Comparison of ENCODE assay signal across 31 cellular contexts in the genomic region with DNA sequence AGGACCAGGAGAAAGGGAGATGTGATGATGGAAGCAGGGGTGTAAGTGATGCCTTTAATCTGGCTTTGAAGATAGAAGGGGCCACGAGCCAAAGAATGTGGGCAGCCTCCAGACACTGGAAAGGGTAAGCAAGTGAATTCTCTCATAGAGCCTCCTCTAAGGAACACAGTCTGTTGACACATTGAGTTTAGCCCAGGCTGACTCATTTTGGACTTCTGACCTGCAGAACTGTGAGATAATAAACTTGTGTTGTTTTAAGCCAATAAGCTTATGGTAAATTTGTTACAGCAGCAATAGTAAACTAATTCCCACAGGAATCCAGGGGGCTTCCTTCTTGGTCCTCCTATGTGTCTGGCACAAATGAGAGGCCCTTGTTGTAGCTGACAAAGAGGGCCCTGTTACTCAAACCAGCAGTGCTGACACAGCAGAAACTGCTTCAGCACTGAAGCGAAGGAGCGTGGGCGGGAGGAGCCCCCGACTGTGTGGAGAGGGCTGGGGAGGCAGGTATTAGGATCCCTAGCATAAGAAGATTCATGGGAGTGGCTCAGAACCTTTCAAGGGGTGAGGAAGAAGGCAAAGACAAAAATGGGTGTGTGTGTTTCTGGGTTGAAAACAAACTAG.
DNase-seq lines count a peak whose midpoint lies in the region; ATAC-seq and TF ChIP-seq lines count a peak whose summit lies in the region.
"Had no signal": no experiment of that assay in that cellular context is flagged by ENCODE, and none has a peak within 500 bp of the region (broad histone marks: within the 10 kb centered on the region; RNA-seq: fewer than 3 reads in every experiment).

No MANE protein-coding gene starts in this region.

- no peaks in the 10 kb centered on the region for H3K9me3 ChIP-seq in fibroblast of lung (ENCODE audit: control insufficient read depth, insufficient read depth, low read depth, low read length)
- H3K9me3 ChIP-seq in mucosa of rectum (ENCODE audit: control insufficient read depth in 2 of 2, low read length in 2 of 2), result no peaks in the 10 kb centered on the region
- no peaks in the 10 kb centered on the region for H3K9me3 ChIP-seq in esophagus squamous epithelium
- H3K9me3 ChIP-seq: left lung, SK-N-SH, thyroid gland had no signal

- no peak overlapping the region for H3K4me3 ChIP-seq in astrocyte of the spinal cord (ENCODE audit: low read depth, low read length)
- no peak overlapping the region for H3K4me3 ChIP-seq in fibroblast of lung (replicated peaks in 1 of 4; ENCODE audit: control extremely low read depth in 1 of 4, insufficient read depth in 1 of 4, low read depth in 3 of 4, low read length in 4 of 4)
- H3K4me3 ChIP-seq in mucosa of rectum (ENCODE audit: low read length in 2 of 2), result no peak overlapping the region
- no peak overlapping the region for H3K4me3 ChIP-seq in esophagus squamous epithelium
- H3K4me3 ChIP-seq: left lung, PC-9, stomach, thyroid gland had no signal

- no peak for TF ChIP-seq POLR2A in esophagus squamous epithelium (IDR thresholded peaks at IDR 0.05)

- H3K4me1 ChIP-seq in fibroblast of lung (ENCODE audit: control insufficient read depth, extremely low read depth, insufficient read depth, low read length) (no peaks in the 10 kb centered on the region), mucosa of rectum (ENCODE audit: control insufficient read depth in 2 of 2, insufficient read depth in 2 of 2, low read length in 2 of 2) (peaks cover 7 to 36% of the 10 kb centered on the region in 2 donors), esophagus squamous epithelium (peaks cover 0 to 12% (median 0%) of the 10 kb centered on the region in 3 donors)
- H3K4me1 ChIP-seq: left lung, thyroid gland had no signal

- intact Hi-C loops in esophagus squamous epithelium (cut with DNase I), result no loop called here

- 73 to 77% methylated on average over 5 of the region's 5 CpGs for WGBS in esophagus squamous epithelium, 2 donors

- H3K36me3 ChIP-seq in fibroblast of lung (ENCODE audit: control insufficient read depth, insufficient read depth, low read length) (no peaks in the 10 kb centered on the region), mucosa of rectum (ENCODE audit: control insufficient read depth in 2 of 2, insufficient read depth in 2 of 2, low read length in 2 of 2) (peaks cover 0 to 5% of the 10 kb centered on the region in 2 donors), esophagus squamous epithelium (no peaks in the 10 kb centered on the region)
- H3K36me3 ChIP-seq: left lung, thyroid gland had no signal

- no peaks in the 10 kb centered on the region for H4K20me1 ChIP-seq in fibroblast of lung (ENCODE audit: control insufficient read depth, extremely low read depth, insufficient read depth, low read length)

- no peak overlapping the region for H3K4me2 ChIP-seq in fibroblast of lung (ENCODE audit: extremely low read depth, insufficient read depth, low read length)
- H3K4me2 ChIP-seq: PC-9, SK-N-SH had no signal

- no peaks in the 10 kb centered on the region for H3K27me3 ChIP-seq in fibroblast of lung (ENCODE audit: control insufficient read depth, insufficient read depth, low read length)
- no peaks in the 10 kb centered on the region for H3K27me3 ChIP-seq in mucosa of rectum (ENCODE audit: control insufficient read depth in 2 of 2, insufficient read depth in 2 of 2, low read length in 2 of 2)
- no peaks in the 10 kb centered on the region for H3K27me3 ChIP-seq in esophagus squamous epithelium
- H3K27me3 ChIP-seq: left lung, stomach, thyroid gland had no signal

- no peaks in the 10 kb centered on the region for H3K79me2 ChIP-seq in fibroblast of lung (ENCODE audit: control insufficient read depth, insufficient read depth, low read length)

- in situ Hi-C loops in astrocyte of the spinal cord (cut with HindIII; ENCODE audit: low sequenced_read_pairs), result no loop called here

- DNase-seq in ELR (ENCODE audit: low read depth) (peak; percentile 13), astrocyte of the spinal cord (ENCODE audit: low read depth, low spot score) (peak; percentile 3), fibroblast of lung (ENCODE audit: low read depth in 2 of 2) (peak; percentile 2 to 18), LoVo (ENCODE audit: low spot score) (no peak), esophagus squamous epithelium (lab: John Stamatoyannopoulos, UW) (no peak), NCI-H1092 (lab: John Stamatoyannopoulos, UW) (no peak)
- DNase-seq: activated CD4-positive, alpha-beta T cell treated with anti-CD3 and anti-CD28 coated beads, Interleukin-2, amount 50 U/mL, for 4 hours; activated CD8-positive, alpha-beta memory T cell treated with anti-CD3 and anti-CD28 coated beads, Interleukin-2, amount 10 ng/mL, durations not matched to agents 7 days and 5 days; activated gamma-delta T cell treated with Interleukin-2 at 50 U/mL for 16 hours; activated naive CD8-positive, alpha-beta T cell treated with anti-CD3 and anti-CD28 coated beads, Interleukin-2, amount 50 U/mL, for 24 hours; activated T-cell treated with anti-CD3 and anti-CD28 coated beads, Interleukin-2, amount 50 U/mL, for 4 hours; CD8-positive, alpha-beta T cell; DMS 273 treated with DMSO at 0.1 percent for 48 hours; H7; hypothalamus; left lung; mesenchymal stem cell; NCI-H1105 treated with DMSO at 0.1 percent for 48 hours; NCI-H1930; NCI-H510A treated with DMSO at 0.1 percent for 48 hours; PC-9; SK-N-SH; stimulated activated CD4-positive, alpha-beta T cell treated with anti-CD3 and anti-CD28 coated beads, Interleukin-4, amount 100 ng/mL, for 1 hour; stomach; T-helper 17 cell; thyroid gland had no signal

- ATAC-seq in HG02642 (IDR thresholded peaks at IDR 0.05; ENCODE audit: poor library complexity, unreplicated experiment), result no peak
- ATAC-seq: activated CD4-positive, CD25-positive, alpha-beta regulatory T cell treated with anti-CD3 and anti-CD28 coated beads, Interleukin-2, amount 50 U/mL, for 24 hours; activated CD8-positive, alpha-beta memory T cell treated with anti-CD3 and anti-CD28 coated beads, Interleukin-2, amount 10 ng/mL, durations not matched to agents 7 days and 5 days; activated naive CD8-positive, alpha-beta T cell treated with anti-CD3 and anti-CD28 coated beads, Interleukin-2, amount 50 U/mL, for 24 hours; activated T-cell treated with anti-CD3 and anti-CD28 coated beads, Interleukin-2, amount 50 U/mL, for 4 hours; CD8-positive, alpha-beta T cell; left lung; Right ventricle myocardium inferior; sciatic nerve; T-helper 17 cell had no signal

- H3K9ac ChIP-seq in fibroblast of lung (ENCODE audit: insufficient read depth, low read length) (no peak overlapping the region), mucosa of rectum (ENCODE audit: low read depth in 1 of 2, low read length in 2 of 2) (no peak overlapping the region)
- H3K9ac ChIP-seq: SK-N-SH had no signal

- TF ChIP-seq CTCF in astrocyte of the spinal cord (IDR thresholded peaks at IDR 0.05; ENCODE audit: low read depth, low read length) (no peak), fibroblast of lung (conservative IDR thresholded peaks at IDR 0.05 in 1 of 2, IDR thresholded peaks at IDR 0.05 in 1 of 2; ENCODE audit: low read depth in 1 of 2, low read length in 2 of 2) (no peak), esophagus squamous epithelium (IDR thresholded peaks at IDR 0.05) (no peak)

- H2AFZ ChIP-seq in fibroblast of lung (ENCODE audit: low read length), result no peak overlapping the region
- H2AFZ ChIP-seq: PC-9 had no signal

- no peak overlapping the region for H3K27ac ChIP-seq in fibroblast of lung (ENCODE audit: insufficient read depth, low read length)
- H3K27ac ChIP-seq in mucosa of rectum (ENCODE audit: low read depth in 2 of 2, low read length in 2 of 2), result peak overlapping the region; percentile 68 to 75
- H3K27ac ChIP-seq in esophagus squamous epithelium, result no peak overlapping the region
- H3K27ac ChIP-seq: left lung, PC-9, stomach, thyroid gland had no signal

Comparison
In these comparisons a context has a peak if more than half of its experiments do, and no peak if none do; other contexts are left out.
1. DNase-seq: peak in ELR (single experiment), astrocyte of the spinal cord (single experiment) and fibroblast of lung (2 of 2); none in LoVo (single experiment), esophagus squamous epithelium (single experiment) and NCI-H1092 (single experiment).
2. H3K27ac ChIP-seq: peak in mucosa of rectum (2 of 2); none in fibroblast of lung (single experiment) and esophagus squamous epithelium (0 of 4).